Comparison of ENCODE assay signal across 16 cellular contexts in the genomic region with DNA sequence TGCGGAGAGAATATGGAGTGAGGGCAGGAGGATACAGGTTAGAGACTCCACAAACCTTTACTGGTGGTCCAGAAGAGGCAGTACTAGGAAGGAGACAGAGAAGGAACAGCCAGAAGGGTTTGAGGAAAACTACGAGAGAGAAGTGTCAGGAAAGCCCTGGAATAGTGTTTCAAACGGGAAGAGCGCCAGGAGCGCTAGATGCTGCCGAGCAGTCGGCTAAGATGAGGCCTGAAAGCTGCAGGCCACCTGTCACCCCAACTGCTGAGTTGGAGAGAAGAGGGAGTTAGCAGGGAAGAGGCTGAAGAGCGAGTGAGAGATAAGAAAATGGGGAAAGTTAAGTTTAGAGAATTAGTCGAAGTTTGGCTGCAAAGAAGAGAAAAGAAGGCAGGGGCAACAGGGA. TPM values are rescaled to one million over a fixed set of nuclear protein-coding genes. Genes with fewer than 3 reads are reported as not detected.
DNase-seq lines count a peak whose midpoint lies in the region; ATAC-seq, FAIRE-seq and TF ChIP-seq lines count a peak whose summit lies in the region.
"Had no signal": no experiment of that assay in that cellular context is flagged by ENCODE, and none has a peak within 500 bp of the region (broad histone marks: within the 10 kb centered on the region; RNA-seq: fewer than 3 reads in every experiment).

No MANE protein-coding gene starts in this region.

- intact Hi-C loops in left ventricle myocardium inferior (cut with micrococcal nuclease) (no loop called here), heart left ventricle (cut with DNase I) (no loop called here)

- H3K27ac Mint-ChIP-seq in T-helper 17 cell = peak overlapping the region; percentile 67
- H3K27ac Mint-ChIP-seq in stimulated activated effector memory CD8-positive, alpha-beta T cell treated with anti-CD3 and anti-CD28 coated beads, Interleukin-12 subunit alpha, Interleukin-12 subunit beta, amount 100 ng/mL, for 72 hours = peak overlapping the region; percentile 50
- H3K27ac Mint-ChIP-seq: mesothelial cell of epicardium had no signal

- H3K27ac ChIP-seq in left ventricle myocardium inferior (replicated peaks) = peak overlapping the region; percentile 45
- H3K27ac ChIP-seq in heart left ventricle = peak overlapping the region in 5 of 12 donors; percentile 8 to 44 (median 21)

- no peak for ATAC-seq in heart left ventricle
- no peak for ATAC-seq in T-helper 17 cell
- peak; percentile 6 for ATAC-seq in left lobe of liver
- no peak for ATAC-seq in stimulated activated effector memory CD8-positive, alpha-beta T cell treated with anti-CD3 and anti-CD28 coated beads, Interleukin-12 subunit alpha, Interleukin-12 subunit beta, amount 100 ng/mL, for 72 hours
- ATAC-seq: sciatic nerve had no signal

- peaks cover 10% of the 10 kb centered on the region for H3K4me1 Mint-ChIP-seq in T-helper 17 cell
- peaks cover 22% of the 10 kb centered on the region for H3K4me1 Mint-ChIP-seq in stimulated activated effector memory CD8-positive, alpha-beta T cell treated with anti-CD3 and anti-CD28 coated beads, Interleukin-12 subunit alpha, Interleukin-12 subunit beta, amount 100 ng/mL, for 72 hours
- H3K4me1 Mint-ChIP-seq: mesothelial cell of epicardium had no signal

- H3K4me3 ChIP-seq in left ventricle myocardium inferior = no peak overlapping the region
- no peak overlapping the region for H3K4me3 ChIP-seq in heart left ventricle

- no peak for FAIRE-seq in GM12891 (lab: Jason Lieb, UNC)

- no peak overlapping the region for H3K4me3 Mint-ChIP-seq in T-helper 17 cell
- no peak overlapping the region for H3K4me3 Mint-ChIP-seq in stimulated activated effector memory CD8-positive, alpha-beta T cell treated with anti-CD3 and anti-CD28 coated beads, Interleukin-12 subunit alpha, Interleukin-12 subunit beta, amount 100 ng/mL, for 72 hours
- H3K4me3 Mint-ChIP-seq: mesothelial cell of epicardium had no signal

- H3K36me3 ChIP-seq in left ventricle myocardium inferior = peaks cover 87% of the 10 kb centered on the region
- peaks cover 0 to 93% (median 80%) of the 10 kb centered on the region in 9 donors for H3K36me3 ChIP-seq in heart left ventricle

- no peaks in the 10 kb centered on the region for H3K9me3 Mint-ChIP-seq in stimulated activated effector memory CD8-positive, alpha-beta T cell treated with anti-CD3 and anti-CD28 coated beads, Interleukin-12 subunit alpha, Interleukin-12 subunit beta, amount 100 ng/mL, for 72 hours
- H3K9me3 Mint-ChIP-seq: mesothelial cell of epicardium had no signal

- WGBS in heart left ventricle, 4 donors = 59 to 63% (median 61%) methylated on average over 9 of the region's 9 CpGs

- H3K27me3 Mint-ChIP-seq in T-helper 17 cell = no peaks in the 10 kb centered on the region

- H3K27me3 ChIP-seq in left ventricle myocardium inferior (ENCODE audit: low read depth) (no peaks in the 10 kb centered on the region), heart left ventricle (no peaks in the 10 kb centered on the region)

- DNase-seq in left ventricle myocardium inferior (no peak), heart left ventricle (no peak), T-helper 17 cell (no peak), left lobe of liver (ENCODE audit: low spot score) (no peak), GM12891 (ENCODE audit: insufficient read length, low spot score) (no peak), SKM-1 (lab: John Stamatoyannopoulos, UW; ENCODE audit: unreplicated experiment) (no peak), GOT3 (lab: John Stamatoyannopoulos, UW) (no peak)
- no peak for DNase-seq in stimulated activated effector memory CD8-positive, alpha-beta T cell treated with anti-CD3 and anti-CD28 coated beads, Interleukin-12 subunit alpha, Interleukin-12 subunit beta, amount 100 ng/mL, for 72 hours (ENCODE audit: low spot score in 2 of 2)
- DNase-seq: activated CD4-positive, alpha-beta T cell treated with anti-CD3 and anti-CD28 coated beads for 48 hours; Karpas-422; NCI-H1436 treated with DMSO at 0.1 percent for 48 hours; NCI-H526; occipital lobe had no signal

- H3K9me3 ChIP-seq in left ventricle myocardium inferior (replicated peaks) (no peaks in the 10 kb centered on the region), heart left ventricle (no peaks in the 10 kb centered on the region), T-helper 17 cell (ENCODE audit: control insufficient read depth, low read length, poor library complexity, severe bottlenecking) (no peaks in the 10 kb centered on the region)

- TF ChIP-seq POLR2A in heart left ventricle (IDR thresholded peaks at IDR 0.05) (no peak), GM12891 (IDR thresholded peaks at IDR 0.05; ENCODE audit: low read depth, low read length) (no peak)

- TF ChIP-seq CTCF in left ventricle myocardium inferior (IDR thresholded peaks at IDR 0.05; ENCODE audit: borderline replicate concordance) = no peak
- TF ChIP-seq CTCF in heart left ventricle (IDR thresholded peaks at IDR 0.05) = no peak

- H3K36me3 Mint-ChIP-seq in T-helper 17 cell (ENCODE audit: low read depth) = peaks cover 29% of the 10 kb centered on the region
- H3K36me3 Mint-ChIP-seq in stimulated activated effector memory CD8-positive, alpha-beta T cell treated with anti-CD3 and anti-CD28 coated beads, Interleukin-12 subunit alpha, Interleukin-12 subunit beta, amount 100 ng/mL, for 72 hours = peaks cover 86% of the 10 kb centered on the region

- H3K4me1 ChIP-seq in left ventricle myocardium inferior = peaks cover 57% of the 10 kb centered on the region
- peaks cover 0 to 37% (median 14%) of the 10 kb centered on the region in 12 donors for H3K4me1 ChIP-seq in heart left ventricle

TF ChIP-seq in GM12891, 5 proteins besides CTCF, POLR2A, EP300 and RAD21:
- no peak for TF ChIP-seq POLR2AphosphoS5 (IDR thresholded peaks at IDR 0.05; ENCODE audit: low read depth, low read length)
- no peak for TF ChIP-seq PAX5 (IDR thresholded peaks at IDR 0.05; ENCODE audit: insufficient read depth, low read length, severe bottlenecking)
- TF ChIP-seq SPI1 (IDR thresholded peaks at IDR 0.05; ENCODE audit: low read depth, low read length) = no peak
- no peak for TF ChIP-seq POU2F2 (IDR thresholded peaks at IDR 0.05; ENCODE audit: low read depth, low read length)
- no peak for TF ChIP-seq TAF1 (IDR thresholded peaks at IDR 0.05; ENCODE audit: low read depth, low read length)
TF ChIP-seq in GM12891: peak in this region for 0.

RNA-seq across cellular contexts. Expression of a gene that starts 30.9 kb away (rescaled TPM):
- total RNA-seq in left ventricle myocardium inferior (not detected), heart left ventricle (under 1 TPM in 1 of 9 donors, not detected in 8; 0.45 TPM), T-helper 17 cell (not detected), left lobe of liver (31.6 TPM)
- polyA plus RNA-seq in heart left ventricle = under 1 TPM in 1 of 2 donors, not detected in 1; 0.04 TPM
- not detected for polyA plus RNA-seq in GM12891 (2012; ENCODE audit: low read depth, missing spikeins)
- total RNA-seq: OCI-LY7 had no signal

Comparison
In these comparisons a context has a peak if more than half of its experiments do, and no peak if none do; other contexts are left out.
1. RNA of a gene that starts 30.9 kb away (total RNA-seq): 31.6 TPM in left lobe of liver (single experiment); not detected in left ventricle myocardium inferior (single experiment), 0.45 TPM in heart left ventricle and not detected in T-helper 17 cell; every median in the first group is over 10 times any median in the second.